Comparison of ENCODE assay signal across 11 cellular contexts in genomic region chr4:7771541-7772507, GRCh38.
DNase-seq lines count a peak whose midpoint lies in the region; ATAC-seq and TF ChIP-seq lines count a peak whose summit lies in the region.
"Had no signal": no experiment of that assay in that cellular context is flagged by ENCODE, and none has a peak within 500 bp of the region (broad histone marks: within the 10 kb centered on the region; RNA-seq: fewer than 3 reads in every experiment).

No MANE protein-coding gene starts in this region.

- peak in 1 of 2 donors; percentile 17 for TF ChIP-seq POLR2A in Peyer's patch (IDR thresholded peaks at IDR 0.05)

- peaks cover 0 to 19% (median 0%) of the 10 kb centered on the region in 4 donors for H3K4me1 ChIP-seq in Peyer's patch
- no peaks in the 10 kb centered on the region for H3K4me1 ChIP-seq in PC-9 (replicated peaks; ENCODE audit: insufficient read depth)

- peaks cover 30% of the 10 kb centered on the region for H3K4me1 Mint-ChIP-seq in activated naive CD4-positive, alpha-beta T cell treated with anti-CD3 and anti-CD28 coated beads, Interleukin-2, amount 10 ng/mL, durations not matched to agents 7 days and 5 days
- H3K4me1 Mint-ChIP-seq in type B pancreatic cell (ENCODE audit: unreplicated experiment) = peaks cover 4% of the 10 kb centered on the region

- CTCF ChIA-PET in activated naive CD4-positive, alpha-beta T cell treated with anti-CD3 and anti-CD28 coated beads, Interleukin-2, amount 10 ng/mL, durations not matched to agents 7 days and 5 days (lab: Charles Lee) = interaction anchor here (1.2 to 7.5 kb wide), 10 partner anchors 8 to 216 kb away, joined by 3 to 99 read pairs (median 5); no protein-coding TSS in a partner anchor
- CTCF ChIA-PET in PC-9 (lab: Charles Lee) = no interaction called here

- H3K9me2 ChIP-seq in PC-9 (ENCODE audit: insufficient read depth) = no peaks in the 10 kb centered on the region

- no peak overlapping the region for H3K4me3 ChIP-seq in Peyer's patch
- H3K4me3 ChIP-seq in PC-9 = no peak overlapping the region

- DNase-seq in activated naive CD4-positive, alpha-beta T cell treated with anti-CD3 and anti-CD28 coated beads, Interleukin-2, amount 10 ng/mL, durations not matched to agents 7 days and 5 days = no peak
- DNase-seq in activated naive CD4-positive, alpha-beta T cell treated with anti-CD3 and anti-CD28 coated beads, Interleukin-2, amount 50 U/mL, for 16 hours = no peak
- DNase-seq in Peyer's patch (peak in 2 of 3 donors; percentile 58 to 70), type B pancreatic cell (ENCODE audit: extremely low spot score, unreplicated experiment) (no peak), DMS53 treated with DMSO at 0.1 percent for 48 hours (lab: John Stamatoyannopoulos, UW; ENCODE audit: unreplicated experiment) (no peak), PC-9 (no peak), amniotic stem cell (lab: John Stamatoyannopoulos, UW) (no peak)

- H4K20me1 ChIP-seq in PC-9 (ENCODE audit: insufficient read depth) = peaks cover 85% of the 10 kb centered on the region

- peaks cover 20% of the 10 kb centered on the region; the same call in 1 of the 2 replicates for H3K79me2 ChIP-seq in PC-9 (ENCODE audit: low read depth)

- H3K27me3 ChIP-seq in Peyer's patch = no peaks in the 10 kb centered on the region
- no peaks in the 10 kb centered on the region for H3K27me3 ChIP-seq in PC-9 (ENCODE audit: insufficient read depth, low read depth)

- no peaks in the 10 kb centered on the region for H3K27me3 Mint-ChIP-seq in activated naive CD4-positive, alpha-beta T cell treated with anti-CD3 and anti-CD28 coated beads, Interleukin-2, amount 10 ng/mL, durations not matched to agents 7 days and 5 days
- no peaks in the 10 kb centered on the region for H3K27me3 Mint-ChIP-seq in type B pancreatic cell

- H3K4me3 Mint-ChIP-seq in activated naive CD4-positive, alpha-beta T cell treated with anti-CD3 and anti-CD28 coated beads, Interleukin-2, amount 10 ng/mL, durations not matched to agents 7 days and 5 days = no peak overlapping the region
- no peak overlapping the region for H3K4me3 Mint-ChIP-seq in type B pancreatic cell
- H3K4me3 Mint-ChIP-seq: memory B cell had no signal

- no peak overlapping the region for H2AFZ ChIP-seq in PC-9

- H3K9me3 Mint-ChIP-seq in activated naive CD4-positive, alpha-beta T cell treated with anti-CD3 and anti-CD28 coated beads, Interleukin-2, amount 10 ng/mL, durations not matched to agents 7 days and 5 days = no peaks in the 10 kb centered on the region
- H3K9me3 Mint-ChIP-seq in type B pancreatic cell = no peaks in the 10 kb centered on the region
- H3K9me3 Mint-ChIP-seq: memory B cell had no signal

- peaks cover 32% of the 10 kb centered on the region for H3K36me3 Mint-ChIP-seq in activated naive CD4-positive, alpha-beta T cell treated with anti-CD3 and anti-CD28 coated beads, Interleukin-2, amount 10 ng/mL, durations not matched to agents 7 days and 5 days
- peaks cover 20% of the 10 kb centered on the region for H3K36me3 Mint-ChIP-seq in type B pancreatic cell
- H3K36me3 Mint-ChIP-seq: memory B cell had no signal

- H3K27ac ChIP-seq in Peyer's patch (peak overlapping the region in 3 of 4 donors; percentile 62 to 73 (median 62)), PC-9 (no peak overlapping the region)
- H3K27ac ChIP-seq: C4-2B, KMS-11 had no signal

- peaks cover 60% of the 10 kb centered on the region for H3F3A ChIP-seq in PC-9 (ENCODE audit: insufficient read depth, low read depth)

- no peak overlapping the region for H3K4me2 ChIP-seq in PC-9
- H3K4me2 ChIP-seq: KMS-11 had no signal

- peak in 4 of 6 experiments; percentile 5 to 38 (median 14) for TF ChIP-seq CTCF in Peyer's patch (IDR thresholded peaks at IDR 0.05)
- no peak for TF ChIP-seq CTCF in type B pancreatic cell (conservative IDR thresholded peaks at IDR 0.05)
- no peak for TF ChIP-seq CTCF in PC-9 (conservative IDR thresholded peaks at IDR 0.05)

- H3K36me3 ChIP-seq in Peyer's patch (peaks cover 0 to 65% (median 0%) of the 10 kb centered on the region in 3 donors), PC-9 (ENCODE audit: low read depth) (peaks cover 17% of the 10 kb centered on the region)

- no peaks in the 10 kb centered on the region for H3K9me3 ChIP-seq in Peyer's patch
- H3K9me3 ChIP-seq in PC-9 (ENCODE audit: insufficient read depth, low read depth) = no peaks in the 10 kb centered on the region

- peak overlapping the region; percentile 81 for H3K27ac Mint-ChIP-seq in activated naive CD4-positive, alpha-beta T cell treated with anti-CD3 and anti-CD28 coated beads, Interleukin-2, amount 10 ng/mL, durations not matched to agents 7 days and 5 days
- H3K27ac Mint-ChIP-seq in type B pancreatic cell = peak overlapping the region; percentile 29
- H3K27ac Mint-ChIP-seq: memory B cell had no signal

- peak; percentile 80 for ATAC-seq in HG02642 (IDR thresholded peaks at IDR 0.05; ENCODE audit: poor library complexity, unreplicated experiment)

- no TSS peak for BruUV-seq in PC-9 (replicated peaks; lab: Mats Ljungman, UMichigan)

- POLR2A ChIA-PET in PC-9 (lab: Charles Lee; ENCODE audit: unreplicated experiment) = interaction anchor here (0.8 kb wide), 1 partner anchor 439 kb away, joined by 5 read pairs; no protein-coding TSS in a partner anchor

- intact Hi-C loops in PC-9 (cut with micrococcal nuclease; ENCODE audit: unreplicated experiment) = no loop called here

Comparison
In these comparisons a context has a peak if more than half of its experiments do, and no peak if none do; other contexts are left out.
1. DNase-seq: peak in Peyer's patch (2 of 3); none in activated naive CD4-positive, alpha-beta T cell treated with anti-CD3 and anti-CD28 coated beads, Interleukin-2, amount 10 ng/mL, durations not matched to agents 7 days and 5 days (single experiment), activated naive CD4-positive, alpha-beta T cell treated with anti-CD3 and anti-CD28 coated beads, Interleukin-2, amount 50 U/mL, for 16 hours (single experiment), type B pancreatic cell (single experiment), DMS53 treated with DMSO at 0.1 percent for 48 hours (single experiment), PC-9 (0 of 2) and amniotic stem cell (single experiment).
2. CTCF ChIP-seq: peak in Peyer's patch (4 of 6); none in type B pancreatic cell (single experiment) and PC-9 (single experiment).